ENCODE assay signal across 8 cellular contexts in genomic region chr3:40524571-40525285, GRCh38. TPM values are rescaled to one million over a fixed set of nuclear protein-coding genes. Genes with fewer than 3 reads are reported as not detected.
DNase-seq lines count a peak whose midpoint lies in the region; FAIRE-seq and TF ChIP-seq lines count a peak whose summit lies in the region.

ZNF621 (plus strand) TSS chr3:40524960; CDS start chr3:40525841, 881 bp downstream.

- no peak for TF ChIP-seq RAD21 in SK-N-SH (IDR thresholded peaks at IDR 0.05; ENCODE audit: low read length)

- H3K36me3 ChIP-seq in SK-N-SH (replicated peaks in 1 of 2; ENCODE audit: control insufficient read depth in 1 of 2, insufficient read depth in 2 of 2, low read length in 1 of 2) (peaks cover 18 to 27% of the 10 kb centered on the region in 2 experiments), osteoblast (ENCODE audit: insufficient read depth, low read length) (peaks cover 11% of the 10 kb centered on the region), testis (ENCODE audit: low read depth, missing control alignments) (no peaks in the 10 kb centered on the region)

- peak within 1 kb of the TSS; percentile 83 to 87 for H3K4me3 ChIP-seq in SK-N-SH (ENCODE audit: low read depth in 2 of 2, low read length in 1 of 2)
- peak within 1 kb of the TSS; percentile 95 for H3K4me3 ChIP-seq in osteoblast (ENCODE audit: insufficient read depth, low read length)
- H3K4me3 ChIP-seq in testis, result peak within 1 kb of the TSS; percentile 71 to 93

- H3K27ac ChIP-seq in SK-N-SH (ENCODE audit: low read depth in 2 of 2, low read length in 1 of 2) (peak within 1 kb of the TSS; percentile 73 to 86), osteoblast (ENCODE audit: low read depth, low read length) (peak within 1 kb of the TSS; percentile 92), testis (peak within 1 kb of the TSS; percentile 78 to 87)

- DNase-seq in GF-D8 (lab: John Stamatoyannopoulos, UW), result peak; percentile 49
- peak; percentile 89 for DNase-seq in H54 (ENCODE audit: insufficient read length, low spot score)
- peak; percentile 86 for DNase-seq in LoVo (ENCODE audit: low spot score)
- DNase-seq in SK-N-SH, result peak; percentile 98
- peak; percentile 82 for DNase-seq in activated naive CD4-positive, alpha-beta T cell treated with anti-CD3 and anti-CD28 coated beads, Interleukin-2, amount 50 U/mL, for 16 hours
- no peak for DNase-seq in glomerular endothelial cell (ENCODE audit: extremely low read depth, low read depth, low spot score)
- peak; percentile 96 for DNase-seq in osteoblast (ENCODE audit: insufficient read length, low spot score, missing footprints)
- DNase-seq in testis, result peak; percentile 91

- POLR2A ChIA-PET in SK-N-SH (lab: Yijun Ruan, JAX), result interaction anchor here (1.0 to 3.6 kb wide), 6 partner anchors 8 to 675 kb away, joined by 4 to 45 read pairs (median 4); partner anchors contain the start of genes CTNNB1, RPL14, ZNF619 and ZNF620

- H3K4me2 ChIP-seq in SK-N-SH (peak within 1 kb of the TSS; percentile 98), osteoblast (ENCODE audit: insufficient read depth, low read length) (peak within 1 kb of the TSS; percentile 100)

- peak in 1 of 2 experiments; percentile 44; a peak in 1 of 4 replicates for TF ChIP-seq EP300 in SK-N-SH (IDR thresholded peaks at IDR 0.05; ENCODE audit: borderline replicate concordance in 1 of 2, low read depth in 1 of 2, low read length in 1 of 2)

- intact Hi-C loops in testis (cut with DNase I; ENCODE audit: low total_unique reads), result no loop called here

- FAIRE-seq in H54 (lab: Jason Lieb, UNC), result peak; percentile 85

- H3F3A ChIP-seq in SK-N-SH (replicated peaks; ENCODE audit: insufficient read depth), result peaks cover 4% of the 10 kb centered on the region

- H2AFZ ChIP-seq in SK-N-SH (ENCODE audit: low read depth) (peak within 1 kb of the TSS; percentile 96), osteoblast (ENCODE audit: low read length) (peak within 1 kb of the TSS; percentile 99)

- H3K9me3 ChIP-seq in SK-N-SH (no peaks in the 10 kb centered on the region), osteoblast (ENCODE audit: low read depth, low read length) (no peaks in the 10 kb centered on the region), testis (no peaks in the 10 kb centered on the region)

- no peak; the same call in 1 of the 2 replicates for TF ChIP-seq CTCF in SK-N-SH (IDR thresholded peaks at IDR 0.05)
- TF ChIP-seq CTCF in osteoblast (IDR thresholded peaks at IDR 0.05; ENCODE audit: extremely low read depth, low read depth, low read length), result no peak
- no peak for TF ChIP-seq CTCF in testis (IDR thresholded peaks at IDR 0.05)

- WGBS in SK-N-SH (ENCODE audit: low lambda C conversion rate), result 2% methylated on average over 23 of the region's 59 CpGs
- 0% methylated on average over 22 to 41 of the region's 59 CpGs for WGBS in testis, 2 donors

- CTCF ChIA-PET in SK-N-SH (lab: Yijun Ruan, JAX), result interaction anchor here (1.0 to 2.5 kb wide), 4 partner anchors 19 to 1575 kb away, joined by 3 to 9 read pairs (median 5); partner anchors contain the start of gene ZNF620

- no peaks in the 10 kb centered on the region for H3K27me3 ChIP-seq in SK-N-SH (ENCODE audit: insufficient read depth)
- H3K27me3 ChIP-seq in osteoblast (ENCODE audit: insufficient read depth, low read length), result no peaks in the 10 kb centered on the region
- no peaks in the 10 kb centered on the region for H3K27me3 ChIP-seq in testis

- H4K20me1 ChIP-seq in SK-N-SH (ENCODE audit: insufficient read depth), result no peaks in the 10 kb centered on the region
- H4K20me1 ChIP-seq in osteoblast (ENCODE audit: insufficient read depth, low read length), result no peaks in the 10 kb centered on the region

- H3K9me2 ChIP-seq in SK-N-SH, result no peaks in the 10 kb centered on the region

- H3K79me2 ChIP-seq in SK-N-SH (ENCODE audit: insufficient read depth) (peaks cover 38% of the 10 kb centered on the region), osteoblast (ENCODE audit: insufficient read depth, low read length) (peaks cover 25% of the 10 kb centered on the region)

- H3K4me1 ChIP-seq in SK-N-SH (ENCODE audit: control insufficient read depth in 1 of 2, insufficient read depth in 2 of 2, low read depth in 1 of 2, low read length in 1 of 2) (peaks cover 0 to 7% of the 10 kb centered on the region in 2 experiments; a peak in 1 of 4 replicates), osteoblast (ENCODE audit: insufficient read depth, low read length) (peaks cover 13% of the 10 kb centered on the region), testis (peaks cover 4% of the 10 kb centered on the region)

- peak within 1 kb of the TSS; percentile 97 for H3K9ac ChIP-seq in SK-N-SH

- TF ChIP-seq POLR2A in H54 (IDR thresholded peaks at IDR 0.05; ENCODE audit: low read depth, low read length), result peak; percentile 91
- TF ChIP-seq POLR2A in testis (IDR thresholded peaks at IDR 0.05), result no peak

TF ChIP-seq in SK-N-SH, 30 proteins besides CTCF, POLR2A, EP300 and RAD21 (continues in another document):
- TF ChIP-seq ZBTB33 (IDR thresholded peaks at IDR 0.05; ENCODE audit: borderline replicate concordance, low read depth) (no peak), MEF2A (IDR thresholded peaks at IDR 0.05; ENCODE audit: borderline replicate concordance, low read depth) (no peak), EZH2phosphoT487 (IDR thresholded peaks at IDR 0.05; ENCODE audit: borderline replicate concordance, low read depth) (no peak), RXRA (IDR thresholded peaks at IDR 0.05; ENCODE audit: borderline replicate concordance, low read depth) (no peak), TAF1 (IDR thresholded peaks at IDR 0.05; ENCODE audit: borderline replicate concordance, low read depth, low read length) (peak; percentile 96), CHD2 (IDR thresholded peaks at IDR 0.05; ENCODE audit: low read length, partially characterized antibody) (peak; percentile 68), SMC3 (IDR thresholded peaks at IDR 0.05; ENCODE audit: low read depth, low read length) (no peak), GATA2 (CRISPR knock-in tag; IDR thresholded peaks at IDR 0.05) (no peak), MAX (IDR thresholded peaks at IDR 0.05; ENCODE audit: low read depth) (peak; percentile 91), MXI1 (IDR thresholded peaks at IDR 0.05; ENCODE audit: low read depth, low read length) (peak; percentile 83), JUND (IDR thresholded peaks at IDR 0.05) (no peak), FOXJ3 (CRISPR knock-in tag; IDR thresholded peaks at IDR 0.05) (peak; percentile 50; the same call in 1 of the 2 replicates), FOXM1 (IDR thresholded peaks at IDR 0.05; ENCODE audit: low read depth) (no peak), RFX5 (IDR thresholded peaks at IDR 0.05; ENCODE audit: low read length) (no peak), TEAD4 (IDR thresholded peaks at IDR 0.05; ENCODE audit: borderline replicate concordance, insufficient read depth) (no peak), GABPA (IDR thresholded peaks at IDR 0.05; ENCODE audit: low read depth) (peak; percentile 71), YY1 (IDR thresholded peaks at IDR 0.05; ENCODE audit: low read depth) (peak; percentile 90)
- TF ChIP-seq, protein P1, sequence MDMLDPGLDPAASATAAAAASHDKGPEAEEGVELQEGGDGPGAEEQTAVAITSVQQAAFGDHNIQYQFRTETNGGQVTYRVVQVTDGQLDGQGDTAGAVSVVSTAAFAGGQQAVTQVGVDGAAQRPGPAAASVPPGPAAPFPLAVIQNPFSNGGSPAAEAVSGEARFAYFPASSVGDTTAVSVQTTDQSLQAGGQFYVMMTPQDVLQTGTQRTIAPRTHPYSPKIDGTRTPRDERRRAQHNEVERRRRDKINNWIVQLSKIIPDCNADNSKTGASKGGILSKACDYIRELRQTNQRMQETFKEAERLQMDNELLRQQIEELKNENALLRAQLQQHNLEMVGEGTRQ (IDR thresholded peaks at IDR 0.05; ENCODE audit: borderline replicate concordance, low read depth, low read length), result no peak
- TF ChIP-seq, protein P2, sequence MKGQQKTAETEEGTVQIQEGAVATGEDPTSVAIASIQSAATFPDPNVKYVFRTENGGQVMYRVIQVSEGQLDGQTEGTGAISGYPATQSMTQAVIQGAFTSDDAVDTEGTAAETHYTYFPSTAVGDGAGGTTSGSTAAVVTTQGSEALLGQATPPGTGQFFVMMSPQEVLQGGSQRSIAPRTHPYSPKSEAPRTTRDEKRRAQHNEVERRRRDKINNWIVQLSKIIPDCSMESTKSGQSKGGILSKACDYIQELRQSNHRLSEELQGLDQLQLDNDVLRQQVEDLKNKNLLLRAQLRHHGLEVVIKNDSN (IDR thresholded peaks at IDR 0.05; ENCODE audit: borderline replicate concordance, low read depth), result 0 out of 2 replicates have a peak, but pooled peaks have one; percentile 12

RNA-seq across cellular contexts. Expression of gene ZNF621, which starts in this region (rescaled TPM):
- 10.3 and 15.5 TPM in 2 replicates for polyA plus RNA-seq in SK-N-SH (2012; rRNA removed)
- 10.1 and 10.9 TPM in 2 replicates for polyA plus RNA-seq in SK-N-SH (2012; cell fraction: cytosol; rRNA removed)
- polyA plus RNA-seq in SK-N-SH (2012; cell fraction: nucleus; rRNA removed), result 30.9 and 43.6 TPM in 2 replicates
- total RNA-seq in glomerular endothelial cell, result 12.0 and 13.7 TPM in 2 replicates
- 21.4 and 23.9 TPM in 2 replicates for total RNA-seq in osteoblast
- 10 to 100 TPM; 19.0 to 19.7 TPM for total RNA-seq in testis
- polyA plus RNA-seq in testis (ENCODE audit: insufficient read depth, low read depth, low replicate concordance), result 17.2 TPM
